Comparison of ENCODE assay signal across 13 cellular contexts in genomic region chrX:11890843-11891514, GRCh38.
DNase-seq lines count a peak whose midpoint lies in the region; ATAC-seq and TF ChIP-seq lines count a peak whose summit lies in the region.
"Had no signal": no experiment of that assay in that cellular context is flagged by ENCODE, and none has a peak within 500 bp of the region (broad histone marks: within the 10 kb centered on the region; RNA-seq: fewer than 3 reads in every experiment).

No MANE protein-coding gene starts in this region.

- no peak overlapping the region for H3K27ac ChIP-seq in transverse colon

- 39% methylated on average over 6 of the region's 6 CpGs; no CpG with 5 or more reads in 1 of the 2 donors for WGBS in transverse colon (ENCODE audit: low coverage in 1 of 2), 2 donors

- no peaks in the 10 kb centered on the region for H3K27me3 ChIP-seq in transverse colon

- no peak for TF ChIP-seq EP300 in transverse colon (IDR thresholded peaks at IDR 0.05; ENCODE audit: low read depth)

- peaks cover 0 to 6% (median 0%) of the 10 kb centered on the region in 5 experiments for H3K9me3 Mint-ChIP-seq in brain
- H3K9me3 Mint-ChIP-seq: activated naive CD4-positive, alpha-beta T cell treated with anti-CD3 and anti-CD28 coated beads, Interleukin-2, amount 10 ng/mL, durations not matched to agents 7 days and 5 days had no signal

- H3K4me3 ChIP-seq in transverse colon: no peak overlapping the region

- H3K27me3 Mint-ChIP-seq in brain: no peaks in the 10 kb centered on the region
- H3K27me3 Mint-ChIP-seq: activated naive CD4-positive, alpha-beta T cell treated with anti-CD3 and anti-CD28 coated beads, Interleukin-2, amount 10 ng/mL, durations not matched to agents 7 days and 5 days had no signal

- in situ Hi-C loops in transverse colon (cut with MboI; ENCODE audit: low pct_ligation_motif_present in 1 of 4, low pct_unique_long_range_greater_than_20kb in 1 of 4, low sequenced_read_pairs in 3 of 4): no loop called here

- H3K4me3 Mint-ChIP-seq in brain: peak overlapping the region in 1 of 5 experiments; percentile 12
- H3K4me3 Mint-ChIP-seq: activated naive CD4-positive, alpha-beta T cell treated with anti-CD3 and anti-CD28 coated beads, Interleukin-2, amount 10 ng/mL, durations not matched to agents 7 days and 5 days; nephron progenitor cell had no signal

- no peaks in the 10 kb centered on the region for H3K4me1 Mint-ChIP-seq in brain
- H3K4me1 Mint-ChIP-seq: activated naive CD4-positive, alpha-beta T cell treated with anti-CD3 and anti-CD28 coated beads, Interleukin-2, amount 10 ng/mL, durations not matched to agents 7 days and 5 days; nephron progenitor cell had no signal

- DNase-seq in activated gamma-delta T cell (lab: John Stamatoyannopoulos, UW) (peak; percentile 3), activated gamma-delta T cell treated with Interleukin-2 at 50 U/mL for 16 hours (no peak), left colon (peak; percentile 8 to 45), transverse colon (peak; percentile 20), RKO (ENCODE audit: low spot score) (no peak)
- DNase-seq: 8988T; activated naive CD4-positive, alpha-beta T cell treated with anti-CD3 and anti-CD28 coated beads, Interleukin-2, amount 10 ng/mL, durations not matched to agents 7 days and 5 days; kidney; NCI-H2227 treated with DMSO at 0.1 percent for 48 hours; nephron progenitor cell had no signal

- TF ChIP-seq POLR2A in transverse colon (IDR thresholded peaks at IDR 0.05): no peak

- no peaks in the 10 kb centered on the region for H3K36me3 ChIP-seq in transverse colon

- H3K36me3 Mint-ChIP-seq in brain: no peaks in the 10 kb centered on the region
- H3K36me3 Mint-ChIP-seq: activated naive CD4-positive, alpha-beta T cell treated with anti-CD3 and anti-CD28 coated beads, Interleukin-2, amount 10 ng/mL, durations not matched to agents 7 days and 5 days had no signal

- H3K4me1 ChIP-seq in transverse colon: no peaks in the 10 kb centered on the region

- TF ChIP-seq CTCF in brain (conservative IDR thresholded peaks at IDR 0.05): no peak
- TF ChIP-seq CTCF in transverse colon (IDR thresholded peaks at IDR 0.05): no peak

- no peaks in the 10 kb centered on the region for H3K9me3 ChIP-seq in transverse colon

- H3K27ac Mint-ChIP-seq in brain: peak overlapping the region in 4 of 5 experiments; percentile 44 to 87 (median 74)
- H3K27ac Mint-ChIP-seq: activated naive CD4-positive, alpha-beta T cell treated with anti-CD3 and anti-CD28 coated beads, Interleukin-2, amount 10 ng/mL, durations not matched to agents 7 days and 5 days; nephron progenitor cell had no signal

- ATAC-seq in left colon: peak; percentile 68
- no peak for ATAC-seq in GM21576 (IDR thresholded peaks at IDR 0.05; ENCODE audit: unreplicated experiment)
- no peak for ATAC-seq in GM21526 (IDR thresholded peaks at IDR 0.05; ENCODE audit: low FRiP score, unreplicated experiment)

- intact Hi-C loops in left colon (cut with DNase I, micrococcal nuclease): no loop called here
- intact Hi-C loops in transverse colon (cut with DNase I; ENCODE audit: low total_unique reads): no loop called here

Comparison
In these comparisons a context has a peak if more than half of its experiments do, and no peak if none do; other contexts are left out.
1. DNase-seq: peak in activated gamma-delta T cell (single experiment), left colon (2 of 2) and transverse colon (single experiment); none in activated gamma-delta T cell treated with Interleukin-2 at 50 U/mL for 16 hours (single experiment) and RKO (single experiment).